In the genomic region with DNA sequence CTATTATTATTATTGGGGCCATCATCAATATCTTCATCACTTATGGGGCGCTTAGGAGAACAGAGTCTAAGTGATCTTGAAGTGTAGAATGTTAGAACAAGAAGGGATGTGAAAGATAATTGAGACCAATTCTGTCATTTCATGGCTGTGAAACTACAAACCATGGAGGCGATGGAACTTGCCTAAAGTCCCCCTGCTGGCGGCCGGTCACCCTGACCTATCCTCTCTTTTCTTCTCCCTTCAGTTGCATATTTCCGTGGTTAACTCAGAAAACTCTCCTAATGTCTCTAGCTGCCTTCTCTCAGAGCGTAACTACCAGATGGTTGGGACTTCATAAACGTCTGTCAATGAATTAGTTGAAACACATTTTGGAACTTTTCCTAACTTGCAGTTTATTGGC, we compare ENCODE assay signal across 13 cellular contexts. TPM values are rescaled to one million over a fixed set of nuclear protein-coding genes. Genes with fewer than 3 reads are reported as not detected.
DNase-seq lines count a peak whose midpoint lies in the region; ATAC-seq and TF ChIP-seq lines count a peak whose summit lies in the region.
"Had no signal": no experiment of that assay in that cellular context is flagged by ENCODE, and none has a peak within 500 bp of the region (broad histone marks: within the 10 kb centered on the region; RNA-seq: fewer than 3 reads in every experiment).

No MANE protein-coding gene starts in this region.

- no peaks in the 10 kb centered on the region for H3K36me3 ChIP-seq in OCI-LY1 (ENCODE audit: insufficient read depth, low read length)
- H3K36me3 ChIP-seq in spleen: no peaks in the 10 kb centered on the region
- H3K36me3 ChIP-seq in sigmoid colon: no peaks in the 10 kb centered on the region

- H4K20me1 ChIP-seq in OCI-LY1 (ENCODE audit: insufficient read depth, low read length): no peaks in the 10 kb centered on the region

- TF ChIP-seq EP300 in sigmoid colon (IDR thresholded peaks at IDR 0.05): no peak

- H2AFZ ChIP-seq in OCI-LY1 (ENCODE audit: low read length): no peak overlapping the region

- TF ChIP-seq POLR2A in spleen (IDR thresholded peaks at IDR 0.05): no peak
- no peak for TF ChIP-seq POLR2A in sigmoid colon (IDR thresholded peaks at IDR 0.05)

- DNase-seq in AG10803 (ENCODE audit: low read depth): peak; percentile 20
- DNase-seq in GM12865 (ENCODE audit: low read depth): peak; percentile 2
- peak; percentile 29 for DNase-seq in fibroblast of peridontal ligament (ENCODE audit: extremely low read depth)
- no peak for DNase-seq in spleen
- DNase-seq in NCI-H2081 treated with DMSO at 0.1 percent for 48 hours (lab: John Stamatoyannopoulos, UW): no peak
- DNase-seq in sigmoid colon: no peak
- DNase-seq: activated effector memory CD4-positive, alpha-beta T cell treated with anti-CD3 and anti-CD28 coated beads, Interleukin-2, amount 50 U/mL, for 16 hours; DMS79 treated with DMSO at 0.1 percent for 48 hours; mesendoderm; NCI-H1930; psoas muscle had no signal

- intact Hi-C loops in spleen (cut with DNase I; ENCODE audit: low total_unique reads): no loop called here
- intact Hi-C loops in sigmoid colon (cut with DNase I): no loop called here

- H3K27ac ChIP-seq in OCI-LY1 (ENCODE audit: low read depth, low read length, poor library complexity, severe bottlenecking): no peak overlapping the region
- H3K27ac ChIP-seq in spleen: no peak overlapping the region
- no peak overlapping the region for H3K27ac ChIP-seq in sigmoid colon
- H3K27ac ChIP-seq: psoas muscle had no signal

- H3K4me2 ChIP-seq in OCI-LY1 (ENCODE audit: low read length): no peak overlapping the region

- no peaks in the 10 kb centered on the region for H3K27me3 ChIP-seq in OCI-LY1 (ENCODE audit: insufficient read depth, low read length)
- H3K27me3 ChIP-seq in spleen (replicated peaks in 1 of 7): peaks cover 0 to 6% (median 0%) of the 10 kb centered on the region in 7 donors
- H3K27me3 ChIP-seq in sigmoid colon: no peaks in the 10 kb centered on the region

- no peaks in the 10 kb centered on the region for H3K79me2 ChIP-seq in OCI-LY1 (ENCODE audit: insufficient read depth, low read length)

- no peak for ATAC-seq in HG02588 (IDR thresholded peaks at IDR 0.05; ENCODE audit: unreplicated experiment)
- ATAC-seq: psoas muscle had no signal

- H3K9ac ChIP-seq in OCI-LY1 (ENCODE audit: low read length): no peak overlapping the region

- H3K4me3 ChIP-seq in AG10803 (ENCODE audit: low read length) (no peak overlapping the region), GM12865 (ENCODE audit: low read depth, low read length) (no peak overlapping the region), OCI-LY1 (ENCODE audit: low read depth, low read length, poor library complexity, severe bottlenecking) (no peak overlapping the region), spleen (no peak overlapping the region), sigmoid colon (no peak overlapping the region)
- H3K4me3 ChIP-seq: psoas muscle had no signal

- H3F3A ChIP-seq in OCI-LY1 (ENCODE audit: insufficient read depth, low read length): no peaks in the 10 kb centered on the region

- H3K9me2 ChIP-seq in OCI-LY1 (ENCODE audit: low read depth, low read length): no peaks in the 10 kb centered on the region

- H3K4me1 ChIP-seq in OCI-LY1 (ENCODE audit: insufficient read depth, low read length, severe bottlenecking) (no peaks in the 10 kb centered on the region), spleen (no peaks in the 10 kb centered on the region), sigmoid colon (no peaks in the 10 kb centered on the region)
- H3K4me1 ChIP-seq: psoas muscle had no signal

- TF ChIP-seq CTCF in AG10803 (conservative IDR thresholded peaks at IDR 0.05; ENCODE audit: low read length) (peak; percentile 25), GM12865 (IDR thresholded peaks at IDR 0.05; ENCODE audit: insufficient read depth, low read depth, low read length, missing control alignments) (no peak), OCI-LY1 (IDR thresholded peaks at IDR 0.05; ENCODE audit: low read length) (peak; percentile 28; the same call in 1 of the 2 replicates), spleen (IDR thresholded peaks at IDR 0.05 in 8 of 11, conservative IDR thresholded peaks at IDR 0.05 in 3 of 11) (peak in 2 of 11 experiments; percentile 13 to 18), sigmoid colon (IDR thresholded peaks at IDR 0.05) (no peak)

- no peaks in the 10 kb centered on the region for H3K9me3 ChIP-seq in OCI-LY1 (ENCODE audit: low read length)
- H3K9me3 ChIP-seq in spleen: no peaks in the 10 kb centered on the region
- no peaks in the 10 kb centered on the region for H3K9me3 ChIP-seq in sigmoid colon
- H3K9me3 ChIP-seq: psoas muscle had no signal

- WGBS in spleen, 5 donors: 29 to 40% (median 37%) methylated on average over 7 of the region's 7 CpGs
- WGBS in sigmoid colon, 2 donors: 30 to 35% methylated on average over 7 of the region's 7 CpGs

RNA-seq across cellular contexts. Expression of a gene that starts 6.6 kb away (rescaled TPM):
- total RNA-seq in spleen (not detected), sigmoid colon (not detected)
- polyA plus RNA-seq in spleen (not detected), sigmoid colon (not detected)
- total RNA-seq: psoas muscle had no signal
- polyA plus RNA-seq: psoas muscle had no signal

RNA-seq across cellular contexts. Expression of a gene that starts 34.9 kb away (rescaled TPM):
- total RNA-seq in spleen: not detected
- not detected for polyA plus RNA-seq in spleen
- not detected for total RNA-seq in sigmoid colon
- polyA plus RNA-seq in sigmoid colon: not detected
- total RNA-seq: psoas muscle had no signal
- polyA plus RNA-seq: psoas muscle had no signal

RNA-seq across cellular contexts. Expression of a gene that starts 53.6 kb away (rescaled TPM):
- total RNA-seq in spleen: not detected
- not detected for polyA plus RNA-seq in spleen
- not detected for total RNA-seq in sigmoid colon
- not detected for polyA plus RNA-seq in sigmoid colon
- total RNA-seq: psoas muscle had no signal
- polyA plus RNA-seq: psoas muscle had no signal

Comparison
In these comparisons a context has a peak if more than half of its experiments do, and no peak if none do; other contexts are left out.
1. DNase-seq: peak in AG10803 (single experiment), GM12865 (single experiment) and fibroblast of peridontal ligament (single experiment); none in spleen (single experiment), NCI-H2081 treated with DMSO at 0.1 percent for 48 hours (single experiment) and sigmoid colon (single experiment).
2. CTCF ChIP-seq: peak in AG10803 (single experiment) and OCI-LY1 (single experiment); none in GM12865 (single experiment) and sigmoid colon (0 of 4).